Comparison of ENCODE assay signal across 10 cellular contexts in genomic region chr5:141382469-141383294, GRCh38. TPM values are rescaled to one million over a fixed set of nuclear protein-coding genes. Genes with fewer than 3 reads are reported as not detected.
DNase-seq lines count a peak whose midpoint lies in the region; ATAC-seq and TF ChIP-seq lines count a peak whose summit lies in the region.
"Had no signal": no experiment of that assay in that cellular context is flagged by ENCODE, and none has a peak within 500 bp of the region (broad histone marks: within the 10 kb centered on the region; RNA-seq: fewer than 3 reads in every experiment).

Gene PCDHGA7 (plus strand): TSS chr5:141382742. CDS start chr5:141382900, 158 bp downstream.

- no peaks in the 10 kb centered on the region for H3K4me1 Mint-ChIP-seq in Calu3 (ENCODE audit: low read depth, unreplicated experiment)
- no peaks in the 10 kb centered on the region for H3K4me1 Mint-ChIP-seq in natural killer cell treated with Interleukin-12 subunit alpha and Interleukin-12 subunit beta and Interleukin-15 and Interleukin-18, amount 100 ng/mL, for 72 hours (ENCODE audit: low read depth in 2 of 2)

- no peak within 1 kb of the TSS for H3K27ac ChIP-seq in dorsolateral prefrontal cortex

- intact Hi-C loops in Calu3 (cut with micrococcal nuclease; ENCODE audit: unreplicated experiment) = no loop called here
- intact Hi-C loops in dorsolateral prefrontal cortex (cut with DNase I) = no loop called here

- CTCF ChIA-PET in Calu3 (lab: Charles Lee) = no interaction called here

- BruUV-seq in Calu3 (replicated peaks; lab: Mats Ljungman, UMichigan) = no TSS peak

- H3K9me3 Mint-ChIP-seq in Calu3 (ENCODE audit: low read depth, unreplicated experiment) = peaks cover 5% of the 10 kb centered on the region
- no peaks in the 10 kb centered on the region for H3K9me3 Mint-ChIP-seq in natural killer cell treated with Interleukin-12 subunit alpha and Interleukin-12 subunit beta and Interleukin-15 and Interleukin-18, amount 100 ng/mL, for 72 hours

- no peaks in the 10 kb centered on the region for H3K27me3 ChIP-seq in dorsolateral prefrontal cortex

- TF ChIP-seq CTCF in Calu3 (IDR thresholded peaks at IDR 0.05; ENCODE audit: unreplicated experiment) (no peak), LNCaP clone FGC (IDR thresholded peaks at IDR 0.05; ENCODE audit: control insufficient read depth, extremely low read depth, insufficient read depth) (peak; percentile 57), dorsolateral prefrontal cortex (IDR thresholded peaks at IDR 0.05 in 54 of 56, conservative IDR thresholded peaks at IDR 0.05 in 2 of 56; ENCODE audit: low read depth in 1 of 56, partially characterized antibody in 56 of 56) (peak in 7 of 56 donors; percentile 6 to 35 (median 15))

- H3K27ac Mint-ChIP-seq in Calu3 (ENCODE audit: unreplicated experiment) = no peak within 1 kb of the TSS
- no peak within 1 kb of the TSS for H3K27ac Mint-ChIP-seq in natural killer cell treated with Interleukin-12 subunit alpha and Interleukin-12 subunit beta and Interleukin-15 and Interleukin-18, amount 100 ng/mL, for 72 hours

- H3K4me3 ChIP-seq in LNCaP clone FGC (ENCODE audit: low read depth, low read length) (peak within 1 kb of the TSS; percentile 65), dorsolateral prefrontal cortex (peak within 1 kb of the TSS in 36 of 59 donors; percentile 2 to 54 (median 24))

- H3K36me3 Mint-ChIP-seq in Calu3 (ENCODE audit: insufficient read depth, unreplicated experiment) = peaks cover 4% of the 10 kb centered on the region
- no peaks in the 10 kb centered on the region for H3K36me3 Mint-ChIP-seq in natural killer cell treated with Interleukin-12 subunit alpha and Interleukin-12 subunit beta and Interleukin-15 and Interleukin-18, amount 100 ng/mL, for 72 hours

- peak within 1 kb of the TSS; percentile 55 for H3K4me3 Mint-ChIP-seq in Calu3 (ENCODE audit: low read depth, unreplicated experiment)
- H3K4me3 Mint-ChIP-seq in natural killer cell treated with Interleukin-12 subunit alpha and Interleukin-12 subunit beta and Interleukin-15 and Interleukin-18, amount 100 ng/mL, for 72 hours = peak within 1 kb of the TSS; percentile 78

- no peak for DNase-seq in Calu3
- no peak for DNase-seq in LNCaP clone FGC (ENCODE audit: low read depth)
- no peak for DNase-seq in dorsolateral prefrontal cortex
- DNase-seq in natural killer cell treated with Interleukin-12 subunit alpha and Interleukin-12 subunit beta and Interleukin-15 and Interleukin-18, amount 100 ng/mL, for 72 hours (ENCODE audit: low spot score) = no peak
- no peak for DNase-seq in NCI-H524 treated with DMSO at 0.1 percent for 48 hours (lab: John Stamatoyannopoulos, UW)
- no peak for DNase-seq in activated CD4-positive, alpha-beta T cell treated with anti-CD3 and anti-CD28 coated beads, Interleukin-2, amount 50 U/mL, for 4 hours
- no peak for DNase-seq in stimulated activated CD4-positive, alpha-beta T cell treated with anti-CD3 and anti-CD28 coated beads, Interleukin-4, amount 100 ng/mL, for 24 hours
- DNase-seq: activated naive CD4-positive, alpha-beta T cell treated with Interleukin-2 at 50 U/mL for 16 hours; NCI-H146 had no signal

- H3K27me3 Mint-ChIP-seq in Calu3 (ENCODE audit: unreplicated experiment) = no peaks in the 10 kb centered on the region
- H3K27me3 Mint-ChIP-seq in natural killer cell treated with Interleukin-12 subunit alpha and Interleukin-12 subunit beta and Interleukin-15 and Interleukin-18, amount 100 ng/mL, for 72 hours = peaks cover 37 to 59% of the 10 kb centered on the region in 2 donors

- peak in 1 of 2 donors; percentile 17 for ATAC-seq in natural killer cell treated with Interleukin-12 subunit alpha and Interleukin-12 subunit beta and Interleukin-15 and Interleukin-18, amount 100 ng/mL, for 72 hours
- no peak for ATAC-seq in HG03175 (IDR thresholded peaks at IDR 0.05; ENCODE audit: unreplicated experiment)

RNA-seq across cellular contexts. Expression of gene PCDHGA7, which starts in this region (rescaled TPM):
- total RNA-seq in Calu3 (2022) (0.73 and 0.90 TPM in 2 replicates), dorsolateral prefrontal cortex (10 to 100 TPM in 16 of 120 experiments, 1 to 10 TPM in 104; 4.6 to 15.0 (median 7.7) TPM)
- total RNA-seq in natural killer cell treated with Interleukin-12 subunit alpha and Interleukin-12 subunit beta and Interleukin-15 and Interleukin-18, amount 100 ng/mL, for 72 hours = under 1 TPM; 0.10 to 0.25 TPM
